Comparison of ENCODE assay signal across 19 cellular contexts in the genomic region with DNA sequence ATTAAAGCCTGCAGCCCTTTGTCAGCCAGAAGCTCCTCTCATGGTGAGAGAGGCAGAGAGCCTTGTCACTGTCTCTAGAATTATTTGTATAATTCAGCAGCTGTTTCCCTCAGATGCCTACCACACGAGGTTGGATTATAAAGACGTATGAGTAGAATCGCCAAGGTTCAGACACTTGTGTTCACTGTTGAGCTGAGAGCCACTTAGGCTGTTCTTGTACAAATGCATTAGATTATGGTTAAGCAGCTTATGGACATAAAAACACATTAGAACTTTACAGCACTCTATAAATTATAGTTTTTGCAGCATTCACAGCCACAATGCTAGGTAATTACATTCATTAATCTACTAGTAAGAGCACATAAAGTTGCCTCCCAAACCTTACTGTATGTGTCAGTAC.
A peak's percentile ranks its signal among the peaks of the same experiment; 100 is the strongest.
DNase-seq lines count a peak whose midpoint lies in the region; ATAC-seq and TF ChIP-seq lines count a peak whose summit lies in the region.
"Had no signal": no experiment of that assay in that cellular context is flagged by ENCODE, and none has a peak within 500 bp of the region (broad histone marks: within the 10 kb centered on the region; RNA-seq: fewer than 3 reads in every experiment).

No MANE protein-coding gene starts in this region.

- no peak overlapping the region for H2BK5ac ChIP-seq in H9 (ENCODE audit: insufficient read length, low read length)

- H3K56ac ChIP-seq in H9 (ENCODE audit: insufficient read length, low read depth, low read length), result no peak overlapping the region

- H3K27me3 Mint-ChIP-seq in H9 (ENCODE audit: low read depth), result peaks cover 1% of the 10 kb centered on the region; the same call in 1 of the 2 replicates

- no peak overlapping the region for H3K4me3 Mint-ChIP-seq in H9
- H3K4me3 Mint-ChIP-seq: CD8-positive, alpha-beta memory T cell; immature natural killer cell had no signal

- no peak overlapping the region for H2BK15ac ChIP-seq in H9 (ENCODE audit: low read depth, low read length)

- no peaks in the 10 kb centered on the region for H3K9me3 Mint-ChIP-seq in H9
- H3K9me3 Mint-ChIP-seq: CD8-positive, alpha-beta memory T cell; immature natural killer cell had no signal

- no peak overlapping the region for H3K4ac ChIP-seq in H9 (ENCODE audit: low read depth, low read length)

- no peak overlapping the region for H3K4me2 ChIP-seq in H9 (ENCODE audit: insufficient read depth, insufficient read length, low read length)

- H4K20me1 ChIP-seq in H9 (ENCODE audit: control insufficient read depth, insufficient read depth, insufficient read length), result no peaks in the 10 kb centered on the region

- H3K9ac ChIP-seq in colonic mucosa (ENCODE audit: low read depth in 2 of 2, low read length in 2 of 2), result no peak overlapping the region
- no peak overlapping the region for H3K9ac ChIP-seq in H9 (ENCODE audit: extremely low read depth, insufficient read length, low read length)

- peak; percentile 92 for DNase-seq in DMS79 (lab: John Stamatoyannopoulos, UW)
- DNase-seq in NCI-H146 (lab: John Stamatoyannopoulos, UW), result peak; percentile 30
- peak; percentile 72 for DNase-seq in NCI-H345 treated with DMSO at 0.1 percent for 48 hours (lab: John Stamatoyannopoulos, UW; ENCODE audit: unreplicated experiment)
- DNase-seq in SK-N-DZ (ENCODE audit: low spot score), result peak; percentile 15
- no peak for DNase-seq in colonic mucosa
- DNase-seq in H9, result no peak
- DNase-seq in right cardiac atrium, result no peak
- no peak for DNase-seq in omental fat pad (ENCODE audit: low spot score)
- DNase-seq: CD8-positive, alpha-beta memory T cell; effector CD4-positive, alpha-beta T cell; esophagus squamous epithelium; glutamatergic neuron; immature natural killer cell; pancreas; RPMI8226; stimulated activated CD4-positive, alpha-beta T cell treated with anti-CD3 and anti-CD28 coated beads, Interleukin-4, amount 100 ng/mL, for 4 hours; SW 1271; testis had no signal

- no peak overlapping the region for H2BK12ac ChIP-seq in H9 (ENCODE audit: insufficient read length, low read depth, low read length)

- H2AFZ ChIP-seq in H9 (ENCODE audit: low read length), result no peak overlapping the region

- no peak overlapping the region for H4K5ac ChIP-seq in H9 (ENCODE audit: insufficient read length, low read depth, low read length)

- H3K18ac ChIP-seq in H9 (ENCODE audit: insufficient read length, low read depth, low read length), result no peak overlapping the region

- H4K91ac ChIP-seq in H9 (ENCODE audit: insufficient read length, low read depth, low read length), result no peak overlapping the region

- H3K36me3 ChIP-seq in colonic mucosa, result no peaks in the 10 kb centered on the region
- H3K36me3 ChIP-seq: esophagus squamous epithelium, pancreas had no signal

- no peak overlapping the region for H3T11ph ChIP-seq in H9 (ENCODE audit: low read length)

- H3K14ac ChIP-seq in H9 (ENCODE audit: insufficient read depth, low read length), result no peak overlapping the region

- no peak overlapping the region for H2BK20ac ChIP-seq in H9 (ENCODE audit: low read depth, low read length, poor library complexity, severe bottlenecking)

- H3K9me3 ChIP-seq in colonic mucosa (no peaks in the 10 kb centered on the region), H9 (ENCODE audit: control insufficient read depth, low read depth, low read length) (no peaks in the 10 kb centered on the region), right cardiac atrium (ENCODE audit: control insufficient read depth, low read length) (no peaks in the 10 kb centered on the region)
- H3K9me3 ChIP-seq: esophagus squamous epithelium, pancreas, testis had no signal

- peaks cover 4 to 6% of the 10 kb centered on the region in 2 experiments; a peak in 3 of 4 replicates for H3K4me1 Mint-ChIP-seq in H9
- H3K4me1 Mint-ChIP-seq: CD8-positive, alpha-beta memory T cell had no signal

- H3K27me3 ChIP-seq in colonic mucosa, result no peaks in the 10 kb centered on the region
- no peaks in the 10 kb centered on the region for H3K27me3 ChIP-seq in H9 (ENCODE audit: insufficient read depth, low read length)
- no peaks in the 10 kb centered on the region for H3K27me3 ChIP-seq in right cardiac atrium (ENCODE audit: control insufficient read depth, insufficient read depth)
- H3K27me3 ChIP-seq: esophagus squamous epithelium, pancreas, testis had no signal

- intact Hi-C loops in colonic mucosa (cut with DNase I) (no loop called here), right cardiac atrium (cut with DNase I) (no loop called here)

- no peak overlapping the region for H3K27ac ChIP-seq in colonic mucosa
- H3K27ac ChIP-seq in H9 (ENCODE audit: insufficient read length, low read depth, low read length), result no peak overlapping the region
- no peak overlapping the region for H3K27ac ChIP-seq in right cardiac atrium (ENCODE audit: low read length)
- H3K27ac ChIP-seq: esophagus squamous epithelium, pancreas, testis had no signal

- no peaks in the 10 kb centered on the region for H3K23me2 ChIP-seq in H9 (ENCODE audit: insufficient read length, low read depth, low read length, poor library complexity, severe bottlenecking)

- no peak overlapping the region for H2AK5ac ChIP-seq in H9 (ENCODE audit: insufficient read length, low read length)

- H4K8ac ChIP-seq in H9 (replicated peaks; ENCODE audit: insufficient read length, low read depth, low read length), result no peak overlapping the region

- H2BK120ac ChIP-seq in H9 (ENCODE audit: low read depth, low read length, poor library complexity, severe bottlenecking), result no peak overlapping the region

- TF ChIP-seq CTCF in colonic mucosa (IDR thresholded peaks at IDR 0.05) (no peak), H9 (conservative IDR thresholded peaks at IDR 0.05) (no peak), omental fat pad (IDR thresholded peaks at IDR 0.05) (no peak)

- H3K4me1 ChIP-seq in colonic mucosa, result no peaks in the 10 kb centered on the region
- no peaks in the 10 kb centered on the region; the same call in 1 of the 2 replicates for H3K4me1 ChIP-seq in H9 (ENCODE audit: insufficient read depth, low read length)
- no peaks in the 10 kb centered on the region for H3K4me1 ChIP-seq in right cardiac atrium (ENCODE audit: control insufficient read depth, insufficient read depth, low read length)
- H3K4me1 ChIP-seq: testis had no signal

- no peak overlapping the region for H3K27ac Mint-ChIP-seq in H9
- H3K27ac Mint-ChIP-seq: immature natural killer cell had no signal

- H3K23ac ChIP-seq in H9 (ENCODE audit: insufficient read length, low read depth, low read length), result no peak overlapping the region

- H3K4me3 ChIP-seq in colonic mucosa (no peak overlapping the region), right cardiac atrium (ENCODE audit: low read length) (no peak overlapping the region)
- H3K4me3 ChIP-seq: esophagus squamous epithelium, lung, pancreas, testis had no signal

- no peaks in the 10 kb centered on the region for H3K79me1 ChIP-seq in H9 (ENCODE audit: insufficient read depth, low read depth, low read length, poor library complexity, severe bottlenecking)

- H3K36me3 Mint-ChIP-seq in H9 (ENCODE audit: insufficient read depth in 1 of 3, low read depth in 3 of 3), result no peaks in the 10 kb centered on the region
- H3K36me3 Mint-ChIP-seq: immature natural killer cell had no signal

- no peaks in the 10 kb centered on the region for H3K79me2 ChIP-seq in H9 (ENCODE audit: insufficient read depth, low read length)

- ATAC-seq in right cardiac atrium (no peak), omental fat pad (ENCODE audit: low FRiP score) (no peak)
- ATAC-seq: pancreas had no signal

- WGBS in H9 (ENCODE audit: extremely low coverage, insufficient read length, low lambda C conversion rate), result no CpG with 5 or more reads among the region's 3 CpGs
- WGBS in right cardiac atrium, result 88% methylated on average over 3 of the region's 3 CpGs

Comparison
In these comparisons a context has a peak if more than half of its experiments do, and no peak if none do; other contexts are left out.
1. DNase-seq: peak in DMS79 (single experiment), NCI-H146 (single experiment), NCI-H345 treated with DMSO at 0.1 percent for 48 hours (single experiment) and SK-N-DZ (single experiment); none in colonic mucosa (single experiment), H9 (single experiment), right cardiac atrium (0 of 3) and omental fat pad (single experiment).